Comparison of ENCODE assay signal across 9 cellular contexts in genomic region chr19:18109363-18109730, GRCh38. TPM values are rescaled to one million over a fixed set of nuclear protein-coding genes. Genes with fewer than 3 reads are reported as not detected.
DNase-seq lines count a peak whose midpoint lies in the region; ATAC-seq and TF ChIP-seq lines count a peak whose summit lies in the region.
"Had no signal": no experiment of that assay in that cellular context is flagged by ENCODE, and none has a peak within 500 bp of the region (broad histone marks: within the 10 kb centered on the region; RNA-seq: fewer than 3 reads in every experiment).

No MANE protein-coding gene starts in this region.

- no peak for TF ChIP-seq RAD21 in neural cell (conservative IDR thresholded peaks at IDR 0.05)

- TF ChIP-seq CTCF in OCI-LY3 (IDR thresholded peaks at IDR 0.05; ENCODE audit: low read depth, low read length), result no peak
- TF ChIP-seq CTCF in endothelial cell (IDR thresholded peaks at IDR 0.05; ENCODE audit: unreplicated experiment), result no peak
- TF ChIP-seq CTCF in neural cell (IDR thresholded peaks at IDR 0.05; ENCODE audit: poor library complexity, severe bottlenecking), result no peak

- H3K9me2 ChIP-seq in neural cell (ENCODE audit: insufficient read depth, low read length), result no peaks in the 10 kb centered on the region

- peaks cover 4% of the 10 kb centered on the region for H3K36me3 Mint-ChIP-seq in endothelial cell (ENCODE audit: low read depth, unreplicated experiment)

- H3F3A ChIP-seq in neural cell (ENCODE audit: insufficient read depth, low read length, poor library complexity, severe bottlenecking), result no peaks in the 10 kb centered on the region

- H3K27ac ChIP-seq in BLaER1 (peak overlapping the region; percentile 84), OCI-LY3 (ENCODE audit: low read length) (no peak overlapping the region), neural cell (ENCODE audit: low read length) (no peak overlapping the region)

- H3K9me3 Mint-ChIP-seq in endothelial cell (ENCODE audit: unreplicated experiment), result no peaks in the 10 kb centered on the region

- TF ChIP-seq EP300 in neural cell (conservative IDR thresholded peaks at IDR 0.05; ENCODE audit: poor library complexity, severe bottlenecking), result no peak

- H3K4me1 Mint-ChIP-seq in endothelial cell (ENCODE audit: unreplicated experiment), result peaks cover 9% of the 10 kb centered on the region

- H3K79me2 ChIP-seq in OCI-LY3 (ENCODE audit: low read length), result no peaks in the 10 kb centered on the region
- no peaks in the 10 kb centered on the region for H3K79me2 ChIP-seq in neural cell (replicated peaks; ENCODE audit: insufficient read depth, low read length)

- peak overlapping the region; percentile 88 for H3K4me3 Mint-ChIP-seq in endothelial cell (ENCODE audit: unreplicated experiment)

- H3K27ac Mint-ChIP-seq in endothelial cell (ENCODE audit: unreplicated experiment), result no peak overlapping the region

- peak overlapping the region; percentile 74 for H3K4me3 ChIP-seq in BLaER1
- peak overlapping the region; percentile 79 for H3K4me3 ChIP-seq in OCI-LY3 (ENCODE audit: low read length)
- peak overlapping the region; percentile 84 for H3K4me3 ChIP-seq in neural cell (ENCODE audit: low read length)

- peaks cover 15% of the 10 kb centered on the region for H3K27me3 Mint-ChIP-seq in endothelial cell (ENCODE audit: unreplicated experiment)

- ATAC-seq in GM19328 (IDR thresholded peaks at IDR 0.05; ENCODE audit: unreplicated experiment) (no peak), GM19455 (IDR thresholded peaks at IDR 0.05; ENCODE audit: unreplicated experiment) (no peak)

- DNase-seq in endothelial cell (ENCODE audit: low spot score) (no peak), NCI-H510A (lab: John Stamatoyannopoulos, UW) (no peak), NCI-H2081 (lab: John Stamatoyannopoulos, UW) (no peak)
- DNase-seq: NCI-H1105 had no signal

- peak overlapping the region; percentile 99 for H3K4me2 ChIP-seq in BLaER1
- H3K4me2 ChIP-seq in OCI-LY3 (ENCODE audit: low read length), result peak overlapping the region; percentile 89
- peak overlapping the region; percentile 42 for H3K4me2 ChIP-seq in neural cell (ENCODE audit: low read length)

- H3K9ac ChIP-seq in BLaER1 (peak overlapping the region; percentile 79), OCI-LY3 (ENCODE audit: low read length) (peak overlapping the region; percentile 47), neural cell (ENCODE audit: low read length) (peak overlapping the region; percentile 71)

- H3K4me1 ChIP-seq in BLaER1 (peaks cover 78% of the 10 kb centered on the region), OCI-LY3 (ENCODE audit: low read length) (peaks cover 25% of the 10 kb centered on the region)

- H3K9me3 ChIP-seq in BLaER1, result no peaks in the 10 kb centered on the region
- no peaks in the 10 kb centered on the region for H3K9me3 ChIP-seq in OCI-LY3 (ENCODE audit: insufficient read depth, low read length)
- no peaks in the 10 kb centered on the region for H3K9me3 ChIP-seq in neural cell (ENCODE audit: low read length)

- H2AFZ ChIP-seq in OCI-LY3 (ENCODE audit: low read depth, low read length) (no peak overlapping the region), neural cell (ENCODE audit: low read depth, low read length) (peak overlapping the region; percentile 34)

- H4K20me1 ChIP-seq in BLaER1 (peaks cover 35% of the 10 kb centered on the region), OCI-LY3 (ENCODE audit: insufficient read depth, low read length) (peaks cover 13% of the 10 kb centered on the region; the same call in 1 of the 2 replicates), neural cell (ENCODE audit: insufficient read depth) (no peaks in the 10 kb centered on the region)

- H3K27me3 ChIP-seq in BLaER1 (no peaks in the 10 kb centered on the region), OCI-LY3 (ENCODE audit: low read depth, low read length) (peaks cover 5% of the 10 kb centered on the region; the same call in 1 of the 2 replicates), neural cell (ENCODE audit: insufficient read depth, low read depth, low read length) (peaks cover 21% of the 10 kb centered on the region)

- H3K36me3 ChIP-seq in BLaER1 (peaks cover 34% of the 10 kb centered on the region), OCI-LY3 (replicated peaks; ENCODE audit: low read depth, low read length) (peaks cover 17% of the 10 kb centered on the region), neural cell (ENCODE audit: insufficient read depth, low read length) (no peaks in the 10 kb centered on the region)

TF ChIP-seq in neural cell, 6 proteins besides CTCF, POLR2A, EP300 and RAD21:
- TF ChIP-seq MXI1 (conservative IDR thresholded peaks at IDR 0.05; ENCODE audit: poor library complexity, severe bottlenecking), result no peak

RNA-seq across cellular contexts. Expression of gene MAST3, which starts 11.8 kb away (rescaled TPM):
- total RNA-seq in endothelial cell (ENCODE audit: unreplicated experiment), result 3.9 TPM
- 2.3 and 2.4 TPM in 2 replicates for polyA plus RNA-seq in neural cell
- 3.9 and 5.4 TPM in 2 replicates for polyA minus RNA-seq in neural cell

RNA-seq across cellular contexts. Expression of gene IL12RB1, which starts 22.6 kb away (rescaled TPM):
- not detected for total RNA-seq in endothelial cell (ENCODE audit: unreplicated experiment)
- polyA plus RNA-seq in neural cell, result not detected in 2 replicates
- not detected in 2 replicates for polyA minus RNA-seq in neural cell

RNA-seq across cellular contexts. Expression of gene PIK3R2, which starts 43.6 kb away (rescaled TPM):
- total RNA-seq in endothelial cell (ENCODE audit: unreplicated experiment), result 28.0 TPM
- polyA plus RNA-seq in neural cell, result 14.8 and 19.1 TPM in 2 replicates
- 33.1 and 35.4 TPM in 2 replicates for polyA minus RNA-seq in neural cell

Comparison
In these comparisons a context has a peak if more than half of its experiments do, and no peak if none do; other contexts are left out.
1. H3K4me2 ChIP-seq: peak in every context shown above with its lines; median percentile 99 in BLaER1; 89 in OCI-LY3; 42 in neural cell.